10 cellular contexts compared by ENCODE assay signal in genomic region chr9:13278023-13278367, GRCh38. TPM values are rescaled to one million over a fixed set of nuclear protein-coding genes. Genes with fewer than 3 reads are reported as not detected.
DNase-seq lines count a peak whose midpoint lies in the region; ATAC-seq, FAIRE-seq and TF ChIP-seq lines count a peak whose summit lies in the region.
"Had no signal": no experiment of that assay in that cellular context is flagged by ENCODE, and none has a peak within 500 bp of the region (broad histone marks: within the 10 kb centered on the region; RNA-seq: fewer than 3 reads in every experiment).

No MANE protein-coding gene starts in this region.

- peak; percentile 36 for FAIRE-seq in A549 (lab: Jason Lieb, UNC)

- H3K27ac ChIP-seq in A549, result peak overlapping the region; percentile 95 to 96

- 58% methylated on average over 10 of the region's 10 CpGs for WGBS in A549 (ENCODE audit: missing lambda C conversion rate)

- peak overlapping the region; percentile 100 for H3K27ac Mint-ChIP-seq in neural crest cell (ENCODE audit: unreplicated experiment)

- no peak for TF ChIP-seq RAD21 in A549 (conservative IDR thresholded peaks at IDR 0.05 in 1 of 2, IDR thresholded peaks at IDR 0.05 in 1 of 2)

- no peaks in the 10 kb centered on the region for H3K27me3 Mint-ChIP-seq in neural crest cell (ENCODE audit: low read depth)

- ATAC-seq in A549 (peak; percentile 16 to 38; a peak in 4 of 6 replicates), GM21423 (IDR thresholded peaks at IDR 0.05; ENCODE audit: unreplicated experiment) (no peak), HG03432 (IDR thresholded peaks at IDR 0.05; ENCODE audit: unreplicated experiment) (no peak), GM21447 (IDR thresholded peaks at IDR 0.05; ENCODE audit: unreplicated experiment) (no peak)

- no peaks in the 10 kb centered on the region for H3K9me3 ChIP-seq in A549

- CTCF ChIA-PET in A549 (lab: Yijun Ruan, JAX), result no interaction called here

- no peak for TF ChIP-seq EP300 in A549 (IDR thresholded peaks at IDR 0.05)

- peak overlapping the region; percentile 86 for H3K4me2 ChIP-seq in A549

- H3K4me3 Mint-ChIP-seq in neural crest cell, result peak overlapping the region; percentile 99

- TF ChIP-seq CTCF in A549 (IDR thresholded peaks at IDR 0.05) (no peak), neural crest cell (conservative IDR thresholded peaks at IDR 0.05) (no peak)

- POLR2A ChIA-PET in A549 (lab: Yijun Ruan, JAX), result no interaction called here

- no peaks in the 10 kb centered on the region for H3K9me3 Mint-ChIP-seq in neural crest cell

- DNase-seq in A549 (ENCODE audit: low read depth in 1 of 2, low spot score in 1 of 2) (peak in 1 of 2 experiments; percentile 15), NCI-H526 treated with DMSO at 0.1 percent for 48 hours (lab: John Stamatoyannopoulos, UW) (peak; percentile 46), erythroblast (lab: John Stamatoyannopoulos, UW) (peak; percentile 27), neural crest cell (ENCODE audit: low read depth, low spot score) (no peak), GF-D8 (lab: John Stamatoyannopoulos, UW) (no peak)
- DNase-seq: KBM-7; stimulated activated CD4-positive, alpha-beta T cell treated with anti-CD3 and anti-CD28 coated beads, Interleukin-4, amount 100 ng/mL, for 1 hour had no signal

- peaks cover 3% of the 10 kb centered on the region for H3K36me3 Mint-ChIP-seq in neural crest cell (ENCODE audit: low read depth)

- peaks cover 38% of the 10 kb centered on the region for H3K4me1 Mint-ChIP-seq in neural crest cell

- peak overlapping the region; percentile 77 for H3K4me3 ChIP-seq in A549

- no peak for TF ChIP-seq POLR2A in A549 (IDR thresholded peaks at IDR 0.05; ENCODE audit: low read length)
- TF ChIP-seq POLR2A in erythroblast (IDR thresholded peaks at IDR 0.05; ENCODE audit: low read length), result no peak

- peaks cover 26% of the 10 kb centered on the region for H3K4me1 ChIP-seq in A549

TF ChIP-seq in A549, 52 proteins besides CTCF, POLR2A, EP300 and RAD21:
- TF ChIP-seq E2F6 (IDR thresholded peaks at IDR 0.05; ENCODE audit: borderline replicate concordance, low read depth) (no peak), HDAC2 (IDR thresholded peaks at IDR 0.05) (no peak), KDM5A (IDR thresholded peaks at IDR 0.05) (no peak), RFX5 (IDR thresholded peaks at IDR 0.05) (no peak), SMC3 (IDR thresholded peaks at IDR 0.05) (no peak), HES2 (IDR thresholded peaks at IDR 0.05) (no peak), MAFK (IDR thresholded peaks at IDR 0.05; ENCODE audit: partially characterized antibody) (no peak), ZFP36 (IDR thresholded peaks at IDR 0.05; ENCODE audit: borderline replicate concordance, partially characterized antibody) (no peak), NR3C1 (IDR thresholded peaks at IDR 0.05) (no peak)

RNA-seq across cellular contexts. Expression of gene MPDZ, which starts 1.5 kb away (rescaled TPM):
- polyA plus RNA-seq in A549 (2011; rRNA removed) (35.1 and 36.4 TPM in 2 replicates), A549 (2017; fragmentation: RNase III; extraction: RNeasy Plus Mini Kit Qiagen cat#74134 plus additional on column Dnase treatment) (17.6 to 20.0 TPM (median 19.5 TPM) in 3 replicates)
- polyA plus RNA-seq in A549 (2012; cell fraction: cytosol; rRNA removed), result 8.3 and 9.0 TPM in 2 replicates
- polyA plus RNA-seq in A549 (2012; cell fraction: nucleus; rRNA removed), result 11.9 and 21.1 TPM in 2 replicates
- 32.0 and 33.7 TPM in 2 replicates for polyA minus RNA-seq in A549 (2011; rRNA and poly(A)+ RNA removed)
- total RNA-seq in neural crest cell, result 69.4 and 76.1 TPM in 2 replicates

Comparison
In these comparisons a context has a peak if more than half of its experiments do, and no peak if none do; other contexts are left out.
1. ATAC-seq: peak in A549 (2 of 2); none in GM21423 (single experiment), HG03432 (single experiment) and GM21447 (single experiment).
2. DNase-seq: peak in NCI-H526 treated with DMSO at 0.1 percent for 48 hours (single experiment) and erythroblast (2 of 2); none in neural crest cell (single experiment) and GF-D8 (single experiment).